Comparison of ENCODE assay signal across 23 cellular contexts in genomic region chr14:53523226-53523625, GRCh38.
"Had no signal": no experiment of that assay in that cellular context is flagged by ENCODE, and none has a peak within 500 bp of the region (broad histone marks: within the 10 kb centered on the region; RNA-seq: fewer than 3 reads in every experiment).

No MANE protein-coding gene starts in this region.

- H3K27ac Mint-ChIP-seq: activated CD4-positive, alpha-beta T cell treated with anti-CD3 and anti-CD28 coated beads, Interleukin-2, amount 10 ng/mL, durations not matched to agents 7 days and 5 days; activated CD8-positive, alpha-beta T cell treated with anti-CD3 and anti-CD28 coated beads for 36 hours; activated naive CD4-positive, alpha-beta T cell treated with anti-CD3 and anti-CD28 coated beads, Interleukin-2, amount 50 U/mL, for 24 hours; activated T-cell treated with anti-CD3 and anti-CD28 coated beads, Interleukin-2, amount 50 U/mL, for 24 hours; activated T-helper 1 cell treated with anti-CD3 and anti-CD28 coated beads, Interleukin-12 subunit alpha, Interleukin-12 subunit beta, Interleukin-2, Interleukin-4 antibody, amounts not matched to agents 30 ng/mL and 10 ng/mL and 1 ng/mL, durations not matched to agents 14 hours and 24 hours and 36 hours had no signal

- DNase-seq: activated CD4-positive, alpha-beta T cell treated with anti-CD3 and anti-CD28 coated beads, Interleukin-2, amount 10 ng/mL, durations not matched to agents 7 days and 5 days; activated CD4-positive, CD25-positive, alpha-beta regulatory T cell; activated CD8-positive, alpha-beta T cell treated with anti-CD3 and anti-CD28 coated beads for 36 hours; activated effector memory CD4-positive, alpha-beta T cell treated with Interleukin-2 at 50 U/mL for 16 hours; activated naive CD4-positive, alpha-beta T cell; activated T-cell treated with anti-CD3 and anti-CD28 coated beads, Interleukin-2, amount 50 U/mL, for 24 hours; amygdala; brain microvascular endothelial cell; MM.1S; NCI-H1105; NCI-H1436; NCI-H1694 treated with DMSO at 0.1 percent for 48 hours; NCI-H2029 treated with DMSO at 0.1 percent for 48 hours; NCI-H446; NCI-H524; Peyer's patch; Right ventricle myocardium superior; SJCRH30; SK-N-SH; T-helper 1 cell had no signal

- ATAC-seq: activated CD8-positive, alpha-beta T cell treated with anti-CD3 and anti-CD28 coated beads for 36 hours had no signal

- H3K36me3 ChIP-seq: brain microvascular endothelial cell, cardiac muscle cell, Peyer's patch, SJCRH30 had no signal

- H3K9me3 ChIP-seq: Peyer's patch, SK-N-SH had no signal

- H3K4me3 ChIP-seq: cardiac muscle cell, Peyer's patch, SJCRH30 had no signal

- H3K4me1 Mint-ChIP-seq: activated CD4-positive, alpha-beta T cell treated with anti-CD3 and anti-CD28 coated beads, Interleukin-2, amount 10 ng/mL, durations not matched to agents 7 days and 5 days; activated naive CD4-positive, alpha-beta T cell treated with anti-CD3 and anti-CD28 coated beads, Interleukin-2, amount 50 U/mL, for 24 hours had no signal

- H3K4me3 Mint-ChIP-seq: activated CD4-positive, alpha-beta T cell treated with anti-CD3 and anti-CD28 coated beads, Interleukin-2, amount 10 ng/mL, durations not matched to agents 7 days and 5 days; activated CD8-positive, alpha-beta T cell treated with anti-CD3 and anti-CD28 coated beads for 36 hours; activated naive CD4-positive, alpha-beta T cell treated with anti-CD3 and anti-CD28 coated beads, Interleukin-2, amount 50 U/mL, for 24 hours; activated T-cell treated with anti-CD3 and anti-CD28 coated beads, Interleukin-2, amount 50 U/mL, for 24 hours; activated T-helper 1 cell treated with anti-CD3 and anti-CD28 coated beads, Interleukin-12 subunit alpha, Interleukin-12 subunit beta, Interleukin-2, Interleukin-4 antibody, amounts not matched to agents 30 ng/mL and 10 ng/mL and 1 ng/mL, durations not matched to agents 14 hours and 24 hours and 36 hours had no signal

- H3K27me3 Mint-ChIP-seq: activated CD4-positive, alpha-beta T cell treated with anti-CD3 and anti-CD28 coated beads, Interleukin-2, amount 10 ng/mL, durations not matched to agents 7 days and 5 days; activated CD8-positive, alpha-beta T cell treated with anti-CD3 and anti-CD28 coated beads for 36 hours; activated T-cell treated with anti-CD3 and anti-CD28 coated beads, Interleukin-2, amount 50 U/mL, for 24 hours had no signal

- H3K27me3 ChIP-seq: brain microvascular endothelial cell, Peyer's patch, SJCRH30 had no signal

- H3K9me3 Mint-ChIP-seq: activated CD4-positive, alpha-beta T cell treated with anti-CD3 and anti-CD28 coated beads, Interleukin-2, amount 10 ng/mL, durations not matched to agents 7 days and 5 days; activated CD8-positive, alpha-beta T cell treated with anti-CD3 and anti-CD28 coated beads for 36 hours; activated T-cell treated with anti-CD3 and anti-CD28 coated beads, Interleukin-2, amount 50 U/mL, for 24 hours had no signal
